In the genomic region with DNA sequence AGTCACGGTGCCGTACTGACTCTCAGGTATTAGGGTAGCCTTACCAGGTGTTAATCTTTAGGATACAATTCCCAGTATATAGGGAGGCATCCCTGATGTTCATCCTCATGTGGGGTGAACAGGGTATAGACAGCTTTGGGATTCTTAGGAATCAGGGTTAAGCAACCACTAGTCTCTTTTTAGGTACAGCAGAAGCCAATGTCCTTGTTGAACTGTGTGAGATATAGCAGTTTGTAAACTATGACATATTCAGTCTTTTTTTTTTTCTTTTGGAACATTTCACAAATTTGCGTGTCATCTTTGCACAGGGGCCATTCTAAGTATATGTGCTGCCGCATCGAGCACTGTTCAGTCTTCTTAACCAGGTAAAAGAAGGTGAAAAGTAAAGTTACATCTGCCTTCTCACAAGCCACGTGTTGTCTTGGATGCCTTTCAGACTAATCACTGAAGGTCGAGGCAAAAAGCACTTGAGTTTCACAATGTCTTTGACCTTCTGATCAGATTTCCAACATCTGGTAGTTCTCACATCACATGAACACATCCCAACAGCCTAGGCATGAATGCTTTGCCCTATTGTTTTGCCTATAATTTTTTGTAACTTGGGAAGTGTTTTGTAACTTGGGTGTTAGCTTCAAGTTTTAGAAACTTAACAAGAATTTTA, we compare ENCODE assay signal across 1 cellular context.
TF ChIP-seq lines count a peak whose summit lies in the region.

No MANE protein-coding gene starts in this region.

TF ChIP-seq in IMR-90, 13 proteins besides CTCF, POLR2A, EP300 and RAD21:
- TF ChIP-seq, protein P1, sequence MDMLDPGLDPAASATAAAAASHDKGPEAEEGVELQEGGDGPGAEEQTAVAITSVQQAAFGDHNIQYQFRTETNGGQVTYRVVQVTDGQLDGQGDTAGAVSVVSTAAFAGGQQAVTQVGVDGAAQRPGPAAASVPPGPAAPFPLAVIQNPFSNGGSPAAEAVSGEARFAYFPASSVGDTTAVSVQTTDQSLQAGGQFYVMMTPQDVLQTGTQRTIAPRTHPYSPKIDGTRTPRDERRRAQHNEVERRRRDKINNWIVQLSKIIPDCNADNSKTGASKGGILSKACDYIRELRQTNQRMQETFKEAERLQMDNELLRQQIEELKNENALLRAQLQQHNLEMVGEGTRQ (IDR thresholded peaks at IDR 0.05; ENCODE audit: low read depth, low read length): peak; percentile 40; the same call in 1 of the 2 replicates
- TF ChIP-seq CEBPB (IDR thresholded peaks at IDR 0.05; ENCODE audit: low read depth, low read length): peak; percentile 63; the same call in 1 of the 2 replicates
- TF ChIP-seq RCOR1 (IDR thresholded peaks at IDR 0.05; ENCODE audit: insufficient replicate concordance, low read length): no peak
- no peak for TF ChIP-seq FOS (IDR thresholded peaks at IDR 0.05; ENCODE audit: low read depth, low read length)
